In the genomic region with DNA sequence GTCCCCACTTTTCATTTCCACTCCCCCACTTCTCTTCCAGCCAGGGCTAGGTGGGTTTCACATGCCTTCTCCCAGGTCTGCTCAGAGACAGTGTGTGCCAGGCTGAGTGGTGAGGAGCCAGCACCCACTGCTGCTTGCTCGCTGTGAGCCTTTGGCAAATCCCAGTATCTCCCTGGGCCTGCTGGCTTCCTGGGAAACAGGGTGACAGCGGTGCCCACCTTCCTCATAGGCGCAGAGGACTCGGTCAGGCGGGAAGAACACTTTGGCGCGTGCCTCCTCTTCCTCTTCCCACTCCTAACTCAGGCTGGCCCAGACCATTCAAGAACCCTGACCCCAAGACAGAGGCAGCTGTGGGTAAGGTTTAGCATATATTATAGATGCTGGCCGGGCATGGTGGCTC, we compare ENCODE assay signal across 14 cellular contexts. TPM values are rescaled to one million over a fixed set of nuclear protein-coding genes. Genes with fewer than 3 reads are reported as not detected.
DNase-seq lines count a peak whose midpoint lies in the region; ATAC-seq and TF ChIP-seq lines count a peak whose summit lies in the region.
"Had no signal": no experiment of that assay in that cellular context is flagged by ENCODE, and none has a peak within 500 bp of the region (broad histone marks: within the 10 kb centered on the region; RNA-seq: fewer than 3 reads in every experiment).

No MANE protein-coding gene starts in this region.

- H2AFZ ChIP-seq in IMR-90 (replicated peaks; ENCODE audit: low read length, poor library complexity) (no peak overlapping the region), PC-9 (no peak overlapping the region)

- H4K5ac ChIP-seq in IMR-90 (ENCODE audit: low read depth, low read length): no peak overlapping the region

- no peak overlapping the region for H3K4ac ChIP-seq in IMR-90 (ENCODE audit: low read depth, low read length)

- POLR2A ChIA-PET in IMR-90 (lab: Charles Lee; ENCODE audit: unreplicated experiment) (no interaction called here), PC-9 (lab: Charles Lee; ENCODE audit: unreplicated experiment) (no interaction called here)

- in situ Hi-C loops in IMR-90 (cut with MboI; ENCODE audit: low sequenced_read_pairs): loop anchor here (10.0 kb wide), 1 partner anchor 104 kb away; the partner anchor contains the start of gene HSD3B7

- H3K36me3 ChIP-seq in IMR-90 (ENCODE audit: control insufficient read depth, insufficient read depth, low read length) (peaks cover 40% of the 10 kb centered on the region), PC-9 (ENCODE audit: low read depth) (no peaks in the 10 kb centered on the region)

- no peak overlapping the region for H2AK5ac ChIP-seq in IMR-90 (ENCODE audit: low read depth, low read length)

- H3K56ac ChIP-seq in IMR-90 (ENCODE audit: extremely low read depth, insufficient read depth, low read length): no peak overlapping the region

- no peak for ATAC-seq in activated naive CD8-positive, alpha-beta T cell treated with anti-CD3 and anti-CD28 coated beads, Interleukin-2, amount 50 U/mL, for 24 hours
- no peak for ATAC-seq in IMR-90 (ENCODE audit: low read depth)

- no peaks in the 10 kb centered on the region for H3K27me3 ChIP-seq in IMR-90 (ENCODE audit: control insufficient read depth, insufficient read depth, low read length)
- H3K27me3 ChIP-seq in PC-9 (ENCODE audit: insufficient read depth, low read depth): no peaks in the 10 kb centered on the region
- H3K27me3 ChIP-seq: BLaER1 treated with 17β-estradiol and CSF1 and Interleukin-3, amounts not matched to agents 10 nM and 100 nM had no signal

- TF ChIP-seq POLR2A in IMR-90 (IDR thresholded peaks at IDR 0.05; ENCODE audit: low read depth, low read length): no peak

- H3K36me3 Mint-ChIP-seq in activated naive CD8-positive, alpha-beta T cell treated with anti-CD3 and anti-CD28 coated beads, Interleukin-2, amount 50 U/mL, for 24 hours (ENCODE audit: low read depth): peaks cover 6% of the 10 kb centered on the region
- peaks cover 11% of the 10 kb centered on the region for H3K36me3 Mint-ChIP-seq in activated naive CD8-positive, alpha-beta T cell treated with anti-CD3 and anti-CD28 coated beads for 36 hours
- peaks cover 7% of the 10 kb centered on the region for H3K36me3 Mint-ChIP-seq in endothelial cell (ENCODE audit: low read depth, unreplicated experiment)
- H3K36me3 Mint-ChIP-seq: CD4-positive, CD25-positive, alpha-beta regulatory T cell had no signal

- no peak overlapping the region for H3K14ac ChIP-seq in IMR-90 (replicated peaks; ENCODE audit: low read depth, low read length)

- H3F3A ChIP-seq in PC-9 (ENCODE audit: insufficient read depth, low read depth): peaks cover 5% of the 10 kb centered on the region

- dilution Hi-C loops in IMR-90 (cut with HindIII; ENCODE audit: low sequenced_read_pairs, unreplicated experiment): no loop called here

- H3K79me2 ChIP-seq in PC-9 (ENCODE audit: low read depth): peaks cover 4% of the 10 kb centered on the region; the same call in 1 of the 2 replicates

- peak overlapping the region; percentile 5 for H2AK9ac ChIP-seq in IMR-90 (replicated peaks; ENCODE audit: low read depth, low read length, poor library complexity)

- no peak overlapping the region for H3K9ac ChIP-seq in IMR-90 (ENCODE audit: low read depth, low read length)

- H2BK15ac ChIP-seq in IMR-90 (ENCODE audit: low read depth, low read length): no peak overlapping the region

- no peak for DNase-seq in activated naive CD8-positive, alpha-beta T cell treated with anti-CD3 and anti-CD28 coated beads, Interleukin-2, amount 50 U/mL, for 24 hours
- no peak for DNase-seq in activated naive CD8-positive, alpha-beta T cell treated with anti-CD3 and anti-CD28 coated beads for 36 hours
- DNase-seq in IMR-90 (no peak), endothelial cell (ENCODE audit: low spot score) (no peak), foreskin fibroblast (no peak), PC-9 (no peak)
- DNase-seq in stimulated activated CD4-positive, alpha-beta T cell treated with anti-CD3 and anti-CD28 coated beads, Interleukin-4, amount 100 ng/mL, for 1 hour: no peak
- DNase-seq: ACHN; CD4-positive, CD25-positive, alpha-beta regulatory T cell; GF-D8 had no signal

- no peaks in the 10 kb centered on the region for H3K9me2 ChIP-seq in PC-9 (ENCODE audit: insufficient read depth)

- no peaks in the 10 kb centered on the region for H3K9me3 ChIP-seq in IMR-90 (ENCODE audit: control insufficient read depth, insufficient read depth, low read length)
- no peaks in the 10 kb centered on the region for H3K9me3 ChIP-seq in PC-9 (ENCODE audit: insufficient read depth, low read depth)
- H3K9me3 ChIP-seq: BLaER1 treated with 17β-estradiol and CSF1 and Interleukin-3, amounts not matched to agents 10 nM and 100 nM; HAP-1 had no signal

- BruUV-seq in IMR-90 (replicated peaks; lab: Mats Ljungman, UMichigan) (no TSS peak), PC-9 (replicated peaks; lab: Mats Ljungman, UMichigan) (no TSS peak)

- no peaks in the 10 kb centered on the region for H3K27me3 Mint-ChIP-seq in activated naive CD8-positive, alpha-beta T cell treated with anti-CD3 and anti-CD28 coated beads, Interleukin-2, amount 50 U/mL, for 24 hours
- H3K27me3 Mint-ChIP-seq in activated naive CD8-positive, alpha-beta T cell treated with anti-CD3 and anti-CD28 coated beads for 36 hours: no peaks in the 10 kb centered on the region
- H3K27me3 Mint-ChIP-seq in endothelial cell (ENCODE audit: unreplicated experiment): peaks cover 28% of the 10 kb centered on the region
- H3K27me3 Mint-ChIP-seq: CD4-positive, CD25-positive, alpha-beta regulatory T cell; IgD-negative memory B cell had no signal

- H3K4me3 ChIP-seq in IMR-90 (ENCODE audit: insufficient read depth, low read depth, low read length): no peak overlapping the region
- H3K4me3 ChIP-seq in foreskin fibroblast (ENCODE audit: low read depth in 1 of 2, low read length in 2 of 2): no peak overlapping the region
- H3K4me3 ChIP-seq in PC-9: no peak overlapping the region
- H3K4me3 ChIP-seq: BLaER1 treated with 17β-estradiol and CSF1 and Interleukin-3, amounts not matched to agents 10 nM and 100 nM; HAP-1 had no signal

- H3K18ac ChIP-seq in IMR-90 (ENCODE audit: low read depth, low read length): no peak overlapping the region

- H4K20me1 ChIP-seq in IMR-90 (ENCODE audit: insufficient read depth, low read length): peaks cover 14% of the 10 kb centered on the region
- H4K20me1 ChIP-seq in PC-9 (ENCODE audit: insufficient read depth): no peaks in the 10 kb centered on the region

- H3K4me2 ChIP-seq in IMR-90 (ENCODE audit: low read depth, low read length) (no peak overlapping the region), PC-9 (no peak overlapping the region)
- H3K4me2 ChIP-seq: BLaER1 treated with 17β-estradiol and CSF1 and Interleukin-3, amounts not matched to agents 10 nM and 100 nM had no signal

- TF ChIP-seq CTCF in IMR-90 (conservative IDR thresholded peaks at IDR 0.05; ENCODE audit: low read depth, low read length) (no peak), endothelial cell (IDR thresholded peaks at IDR 0.05; ENCODE audit: unreplicated experiment) (no peak), foreskin fibroblast (IDR thresholded peaks at IDR 0.05; ENCODE audit: low read depth, low read length) (no peak), PC-9 (conservative IDR thresholded peaks at IDR 0.05) (no peak)

- H4K8ac ChIP-seq in IMR-90 (ENCODE audit: low read depth in 2 of 2, low read length in 2 of 2): no peak overlapping the region

- intact Hi-C loops in IMR-90 (cut with micrococcal nuclease) (no loop called here), PC-9 (cut with micrococcal nuclease; ENCODE audit: unreplicated experiment) (no loop called here)

- no peak overlapping the region for H4K91ac ChIP-seq in IMR-90 (ENCODE audit: insufficient read depth, low read depth, low read length)

- TF ChIP-seq RAD21 in IMR-90 (IDR thresholded peaks at IDR 0.05; ENCODE audit: low read length): no peak

- CTCF ChIA-PET in IMR-90 (lab: Yijun Ruan, JAX): no interaction called here
- CTCF ChIA-PET in PC-9 (lab: Charles Lee): no interaction called here

- WGBS in IMR-90 (ENCODE audit: extremely low coverage in 2 of 2, insufficient read length in 1 of 2), 2 experiments: no CpG with 5 or more reads among the region's 8 CpGs

- H3K79me1 ChIP-seq in IMR-90 (ENCODE audit: low read depth in 1 of 2, low read length in 2 of 2): peaks cover 32 to 62% of the 10 kb centered on the region in 2 experiments

- no peak overlapping the region for H3K4me3 Mint-ChIP-seq in activated naive CD8-positive, alpha-beta T cell treated with anti-CD3 and anti-CD28 coated beads, Interleukin-2, amount 50 U/mL, for 24 hours
- H3K4me3 Mint-ChIP-seq in activated naive CD8-positive, alpha-beta T cell treated with anti-CD3 and anti-CD28 coated beads for 36 hours: no peak overlapping the region
- peak overlapping the region; percentile 47 for H3K4me3 Mint-ChIP-seq in endothelial cell (ENCODE audit: unreplicated experiment)
- H3K4me3 Mint-ChIP-seq: IgD-negative memory B cell had no signal

- peaks cover 3% of the 10 kb centered on the region for H3K4me1 ChIP-seq in IMR-90 (ENCODE audit: control insufficient read depth, insufficient read depth, low read length)
- 0 out of 2 replicates have a peak, but pooled peaks cover 3% of the 10 kb centered on the region for H3K4me1 ChIP-seq in PC-9 (replicated peaks; ENCODE audit: insufficient read depth)

- H3K27ac Mint-ChIP-seq in activated naive CD8-positive, alpha-beta T cell treated with anti-CD3 and anti-CD28 coated beads, Interleukin-2, amount 50 U/mL, for 24 hours: peak overlapping the region; percentile 55
- H3K27ac Mint-ChIP-seq in activated naive CD8-positive, alpha-beta T cell treated with anti-CD3 and anti-CD28 coated beads for 36 hours: no peak overlapping the region
- no peak overlapping the region for H3K27ac Mint-ChIP-seq in endothelial cell (ENCODE audit: unreplicated experiment)
- H3K27ac Mint-ChIP-seq: CD4-positive, CD25-positive, alpha-beta regulatory T cell; IgD-negative memory B cell had no signal

- no peaks in the 10 kb centered on the region for H3K9me3 Mint-ChIP-seq in activated naive CD8-positive, alpha-beta T cell treated with anti-CD3 and anti-CD28 coated beads, Interleukin-2, amount 50 U/mL, for 24 hours
- H3K9me3 Mint-ChIP-seq in activated naive CD8-positive, alpha-beta T cell treated with anti-CD3 and anti-CD28 coated beads for 36 hours: no peaks in the 10 kb centered on the region
- H3K9me3 Mint-ChIP-seq in endothelial cell (ENCODE audit: unreplicated experiment): no peaks in the 10 kb centered on the region
- H3K9me3 Mint-ChIP-seq: IgD-negative memory B cell had no signal

- H3K9me1 ChIP-seq in IMR-90 (ENCODE audit: insufficient read depth, low read length): peaks cover 10% of the 10 kb centered on the region

- H3K4me1 Mint-ChIP-seq in activated naive CD8-positive, alpha-beta T cell treated with anti-CD3 and anti-CD28 coated beads, Interleukin-2, amount 50 U/mL, for 24 hours: peaks cover 10% of the 10 kb centered on the region
- H3K4me1 Mint-ChIP-seq in activated naive CD8-positive, alpha-beta T cell treated with anti-CD3 and anti-CD28 coated beads for 36 hours: peaks cover 9% of the 10 kb centered on the region
- H3K4me1 Mint-ChIP-seq in endothelial cell (ENCODE audit: unreplicated experiment): peaks cover 4% of the 10 kb centered on the region

- H3K27ac ChIP-seq in IMR-90 (ENCODE audit: insufficient read depth, low read length): no peak overlapping the region
- H3K27ac ChIP-seq in PC-9: no peak overlapping the region
- H3K27ac ChIP-seq: BLaER1 treated with 17β-estradiol and CSF1 and Interleukin-3, amounts not matched to agents 10 nM and 100 nM; HL-60 had no signal

- H2BK5ac ChIP-seq in IMR-90 (ENCODE audit: low read depth, low read length, poor library complexity, severe bottlenecking): no peak overlapping the region

- H3K23ac ChIP-seq in IMR-90 (ENCODE audit: low read depth, low read length): no peak overlapping the region

- no peak overlapping the region for H2BK120ac ChIP-seq in IMR-90 (ENCODE audit: low read depth, low read length)

- H2BK20ac ChIP-seq in IMR-90 (ENCODE audit: low read depth, low read length): no peak overlapping the region

RNA-seq across cellular contexts. Expression of gene PRSS53, which starts 0.5 kb away (rescaled TPM):
- total RNA-seq in activated naive CD8-positive, alpha-beta T cell treated with anti-CD3 and anti-CD28 coated beads for 36 hours: 1 to 10 TPM; 3.0 to 3.1 TPM
- total RNA-seq in IMR-90 (2012; rRNA removed): 0.56 and 0.72 TPM in 2 replicates
- 5.4 and 5.9 TPM in 2 replicates for polyA plus RNA-seq in IMR-90 (2012; rRNA removed)
- polyA plus RNA-seq in IMR-90 (2012; cell fraction: cytosol; rRNA removed): 1.2 and 1.8 TPM in 2 replicates
- polyA plus RNA-seq in IMR-90 (2012; cell fraction: nucleus; rRNA removed; ENCODE audit: low replicate concordance): 63.3 and 120 TPM in 2 replicates
- 1.8 TPM for total RNA-seq in endothelial cell (ENCODE audit: unreplicated experiment)
- total RNA-seq in PC-9 (2021): 7.7 and 9.2 TPM in 2 replicates

RNA-seq across cellular contexts. Expression of gene VKORC1, which starts 5.4 kb away (rescaled TPM):
- total RNA-seq in activated naive CD8-positive, alpha-beta T cell treated with anti-CD3 and anti-CD28 coated beads for 36 hours: 10 to 100 TPM; 57.9 to 61.3 TPM
- total RNA-seq in IMR-90 (2012; rRNA removed) (61.9 and 65.2 TPM in 2 replicates), endothelial cell (ENCODE audit: unreplicated experiment) (59.6 TPM), PC-9 (2021) (46.0 and 59.9 TPM in 2 replicates)
- polyA plus RNA-seq in IMR-90 (2012; rRNA removed): 317 and 362 TPM in 2 replicates
- 544 and 807 TPM in 2 replicates for polyA plus RNA-seq in IMR-90 (2012; cell fraction: cytosol; rRNA removed)
- polyA plus RNA-seq in IMR-90 (2012; cell fraction: nucleus; rRNA removed; ENCODE audit: low replicate concordance): 203 and 293 TPM in 2 replicates

RNA-seq across cellular contexts. Expression of gene ZNF646, which starts 15.0 kb away (rescaled TPM):
- 10 to 100 TPM; 20.0 to 21.8 TPM for total RNA-seq in activated naive CD8-positive, alpha-beta T cell treated with anti-CD3 and anti-CD28 coated beads for 36 hours
- total RNA-seq in IMR-90 (2012; rRNA removed) (6.8 and 6.9 TPM in 2 replicates), endothelial cell (ENCODE audit: unreplicated experiment) (25.5 TPM), PC-9 (2021) (25.4 and 30.7 TPM in 2 replicates)
- 4.9 and 5.5 TPM in 2 replicates for polyA plus RNA-seq in IMR-90 (2012; rRNA removed)
- polyA plus RNA-seq in IMR-90 (2012; cell fraction: cytosol; rRNA removed): 2.3 and 2.7 TPM in 2 replicates
- polyA plus RNA-seq in IMR-90 (2012; cell fraction: nucleus; rRNA removed; ENCODE audit: low replicate concordance): 6.3 and 10.7 TPM in 2 replicates

RNA-seq across cellular contexts. Expression of gene ZNF668, which starts 15.2 kb away (rescaled TPM):
- total RNA-seq in activated naive CD8-positive, alpha-beta T cell treated with anti-CD3 and anti-CD28 coated beads for 36 hours: 10 to 100 TPM; 17.3 to 18.5 TPM
- total RNA-seq in IMR-90 (2012; rRNA removed) (4.5 and 5.3 TPM in 2 replicates), endothelial cell (ENCODE audit: unreplicated experiment) (13.6 TPM), PC-9 (2021) (13.2 and 17.4 TPM in 2 replicates)
- 11.6 and 15.4 TPM in 2 replicates for polyA plus RNA-seq in IMR-90 (2012; rRNA removed)
- 10.8 and 19.1 TPM in 2 replicates for polyA plus RNA-seq in IMR-90 (2012; cell fraction: cytosol; rRNA removed)
- polyA plus RNA-seq in IMR-90 (2012; cell fraction: nucleus; rRNA removed; ENCODE audit: low replicate concordance): 9.0 and 26.5 TPM in 2 replicates

RNA-seq across cellular contexts. Expression of gene BCKDK, which starts 19.0 kb away (rescaled TPM):
- total RNA-seq in activated naive CD8-positive, alpha-beta T cell treated with anti-CD3 and anti-CD28 coated beads for 36 hours: 10 to 100 TPM; 45.5 to 49.3 TPM
- total RNA-seq in IMR-90 (2012; rRNA removed): 24.4 and 26.0 TPM in 2 replicates
- 79.3 and 89.7 TPM in 2 replicates for polyA plus RNA-seq in IMR-90 (2012; rRNA removed)
- polyA plus RNA-seq in IMR-90 (2012; cell fraction: cytosol; rRNA removed): 78.8 and 105 TPM in 2 replicates
- 56.0 and 112 TPM in 2 replicates for polyA plus RNA-seq in IMR-90 (2012; cell fraction: nucleus; rRNA removed; ENCODE audit: low replicate concordance)
- 56.8 TPM for total RNA-seq in endothelial cell (ENCODE audit: unreplicated experiment)
- total RNA-seq in PC-9 (2021): 41.5 and 66.5 TPM in 2 replicates
